In the genomic region with DNA sequence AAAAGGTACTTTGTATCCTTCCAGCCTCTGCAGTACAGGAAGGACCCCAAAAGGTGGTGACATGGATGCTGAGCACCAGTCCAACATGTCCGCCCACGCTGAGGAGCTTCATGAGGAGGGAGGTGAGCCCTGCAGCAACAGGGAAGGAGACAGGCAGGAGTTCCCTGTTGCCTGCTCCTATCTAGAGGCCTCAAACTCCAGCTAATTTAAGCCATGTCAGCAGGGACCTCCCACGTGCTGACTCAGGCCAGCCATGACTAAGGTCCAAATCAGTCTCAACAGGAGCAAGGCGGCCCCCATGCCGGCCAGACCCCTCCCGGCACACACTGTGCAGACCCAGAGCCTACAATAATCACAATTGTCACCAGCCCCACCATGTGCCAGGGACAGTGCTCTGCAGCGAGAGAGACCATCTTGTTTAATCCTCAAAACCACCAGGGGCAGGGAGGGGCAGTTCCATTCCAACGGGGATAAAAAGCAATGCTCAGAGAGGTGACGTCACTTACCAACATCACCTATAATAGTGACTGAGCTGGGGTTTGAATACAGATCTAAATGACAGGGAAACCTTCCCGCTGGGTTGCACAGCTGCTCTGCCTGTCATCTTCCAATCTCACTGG, we compare ENCODE assay signal across 1 cellular context.
A peak's percentile ranks its signal among the peaks of the same experiment; 100 is the strongest.
TF ChIP-seq lines count a peak whose summit lies in the region.

No MANE protein-coding gene starts in this region.

TF ChIP-seq in IMR-90, 13 proteins besides CTCF, POLR2A, EP300 and RAD21:
- TF ChIP-seq, protein P1, sequence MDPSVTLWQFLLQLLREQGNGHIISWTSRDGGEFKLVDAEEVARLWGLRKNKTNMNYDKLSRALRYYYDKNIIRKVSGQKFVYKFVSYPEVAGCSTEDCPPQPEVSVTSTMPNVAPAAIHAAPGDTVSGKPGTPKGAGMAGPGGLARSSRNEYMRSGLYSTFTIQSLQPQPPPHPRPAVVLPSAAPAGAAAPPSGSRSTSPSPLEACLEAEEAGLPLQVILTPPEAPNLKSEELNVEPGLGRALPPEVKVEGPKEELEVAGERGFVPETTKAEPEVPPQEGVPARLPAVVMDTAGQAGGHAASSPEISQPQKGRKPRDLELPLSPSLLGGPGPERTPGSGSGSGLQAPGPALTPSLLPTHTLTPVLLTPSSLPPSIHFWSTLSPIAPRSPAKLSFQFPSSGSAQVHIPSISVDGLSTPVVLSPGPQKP (IDR thresholded peaks at IDR 0.05; ENCODE audit: borderline replicate concordance, low read depth, low read length), result no peak
- TF ChIP-seq MAFK (IDR thresholded peaks at IDR 0.05; ENCODE audit: low read depth, low read length), result peak; percentile 89
- TF ChIP-seq RFX5 (IDR thresholded peaks at IDR 0.05; ENCODE audit: low read depth, low read length), result no peak; the same call in 1 of the 2 replicates
- TF ChIP-seq SMC3 (IDR thresholded peaks at IDR 0.05; ENCODE audit: low read depth, low read length), result no peak
- no peak for TF ChIP-seq CEBPB (IDR thresholded peaks at IDR 0.05; ENCODE audit: low read depth, low read length)
- TF ChIP-seq, protein P2, sequence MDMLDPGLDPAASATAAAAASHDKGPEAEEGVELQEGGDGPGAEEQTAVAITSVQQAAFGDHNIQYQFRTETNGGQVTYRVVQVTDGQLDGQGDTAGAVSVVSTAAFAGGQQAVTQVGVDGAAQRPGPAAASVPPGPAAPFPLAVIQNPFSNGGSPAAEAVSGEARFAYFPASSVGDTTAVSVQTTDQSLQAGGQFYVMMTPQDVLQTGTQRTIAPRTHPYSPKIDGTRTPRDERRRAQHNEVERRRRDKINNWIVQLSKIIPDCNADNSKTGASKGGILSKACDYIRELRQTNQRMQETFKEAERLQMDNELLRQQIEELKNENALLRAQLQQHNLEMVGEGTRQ (IDR thresholded peaks at IDR 0.05; ENCODE audit: low read depth, low read length), result peak; percentile 55; the same call in 1 of the 2 replicates
- TF ChIP-seq RCOR1 (IDR thresholded peaks at IDR 0.05; ENCODE audit: insufficient replicate concordance, low read length), result no peak
- TF ChIP-seq NFE2L2 (IDR thresholded peaks at IDR 0.05; ENCODE audit: low read depth, low read length), result no peak
- no peak for TF ChIP-seq BHLHE40 (IDR thresholded peaks at IDR 0.05; ENCODE audit: low read depth, low read length)
- TF ChIP-seq MXI1 (IDR thresholded peaks at IDR 0.05; ENCODE audit: borderline replicate concordance, low read depth, low read length), result no peak
- peak; percentile 16; the same call in 1 of the 2 replicates for TF ChIP-seq FOS (IDR thresholded peaks at IDR 0.05; ENCODE audit: low read depth, low read length)
- no peak for TF ChIP-seq CHD1 (IDR thresholded peaks at IDR 0.05; ENCODE audit: low read depth, low read length)
- peak; percentile 44; the same call in 1 of the 2 replicates for TF ChIP-seq MAZ (IDR thresholded peaks at IDR 0.05; ENCODE audit: borderline replicate concordance, low read depth, low read length)
